In the genomic region with DNA sequence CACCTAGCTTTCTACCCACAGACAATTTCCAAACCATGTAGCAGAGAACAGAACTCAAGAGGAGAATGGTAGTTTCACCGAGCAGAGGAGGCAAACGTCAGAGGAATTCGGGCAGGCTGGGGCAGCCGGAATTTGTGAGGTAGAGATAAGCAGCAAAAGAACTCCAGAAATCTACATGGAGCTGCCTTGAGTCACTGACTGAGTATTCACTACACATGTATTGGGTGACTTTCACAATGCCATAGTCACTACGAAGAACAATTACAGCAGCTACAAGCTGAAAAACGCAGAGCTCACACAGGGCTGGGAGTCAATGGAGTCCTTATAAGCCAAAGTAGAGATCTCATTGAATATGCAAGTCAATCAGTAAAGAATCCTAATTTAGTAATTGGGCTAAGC, we compare ENCODE assay signal across 10 cellular contexts. TPM values are rescaled to one million over a fixed set of nuclear protein-coding genes. Genes with fewer than 3 reads are reported as not detected.
DNase-seq lines count a peak whose midpoint lies in the region; ATAC-seq and TF ChIP-seq lines count a peak whose summit lies in the region.
"Had no signal": no experiment of that assay in that cellular context is flagged by ENCODE, and none has a peak within 500 bp of the region (broad histone marks: within the 10 kb centered on the region; RNA-seq: fewer than 3 reads in every experiment).

No MANE protein-coding gene starts in this region.

- H3K4me1 Mint-ChIP-seq in progenitor cell of endocrine pancreas (ENCODE audit: low read depth) (peaks cover 51% of the 10 kb centered on the region), GM23338 (peaks cover 5% of the 10 kb centered on the region; the same call in 2 of the 3 replicates)

- H3K4me2 ChIP-seq in GM23338: no peak overlapping the region

- H3K27ac Mint-ChIP-seq in progenitor cell of endocrine pancreas: peak overlapping the region; percentile 92
- no peak overlapping the region for H3K27ac Mint-ChIP-seq in GM23338

- peaks cover 21% of the 10 kb centered on the region; the same call in 1 of the 2 replicates for H4K20me1 ChIP-seq in GM23338 (replicated peaks; ENCODE audit: insufficient read depth)

- H3K36me3 Mint-ChIP-seq in progenitor cell of endocrine pancreas (ENCODE audit: insufficient read depth) (peaks cover 4% of the 10 kb centered on the region), GM23338 (ENCODE audit: low read depth) (peaks cover 4% of the 10 kb centered on the region; the same call in 1 of the 3 replicates)

- H3K27ac ChIP-seq in GM23338 (ENCODE audit: low read depth): no peak overlapping the region

- no peaks in the 10 kb centered on the region for H3K4me1 ChIP-seq in GM23338 (ENCODE audit: insufficient read depth)

- H3K27me3 Mint-ChIP-seq in progenitor cell of endocrine pancreas (no peaks in the 10 kb centered on the region), GM23338 (ENCODE audit: insufficient read depth, low read depth, poor library complexity) (peaks cover 7% of the 10 kb centered on the region)

- H3K4me3 ChIP-seq in WI38 (ENCODE audit: low read depth, low read length): peak overlapping the region; percentile 46
- no peak overlapping the region for H3K4me3 ChIP-seq in GM23338

- H3K4me3 Mint-ChIP-seq in progenitor cell of endocrine pancreas (ENCODE audit: low read depth) (peak overlapping the region; percentile 1), GM23338 (no peak overlapping the region)

- peaks cover 74% of the 10 kb centered on the region for H3K79me2 ChIP-seq in GM23338 (replicated peaks; ENCODE audit: insufficient read depth)

- H3F3A ChIP-seq in GM23338 (replicated peaks; ENCODE audit: low read depth): no peaks in the 10 kb centered on the region

- DNase-seq in GM04504 (ENCODE audit: low read depth) (peak; percentile 63), glomerular endothelial cell (ENCODE audit: extremely low read depth, low read depth, low spot score) (peak; percentile 78), progenitor cell of endocrine pancreas (ENCODE audit: low spot score, unreplicated experiment) (no peak), NCI-H1092 (lab: John Stamatoyannopoulos, UW) (no peak), GM23338 (ENCODE audit: low spot score) (no peak)
- no peak for DNase-seq in central memory CD4-positive, alpha-beta T cell
- DNase-seq: activated CD4-positive, CD25-positive, alpha-beta regulatory T cell; stimulated activated naive CD4-positive, alpha-beta T cell had no signal

- H3K9me3 Mint-ChIP-seq in progenitor cell of endocrine pancreas (ENCODE audit: low read depth) (no peaks in the 10 kb centered on the region), GM23338 (no peaks in the 10 kb centered on the region)

- H3K9me2 ChIP-seq in GM23338 (ENCODE audit: insufficient read depth): no peaks in the 10 kb centered on the region

- no peak overlapping the region for H2AFZ ChIP-seq in GM23338

- TF ChIP-seq CTCF in WI38 (IDR thresholded peaks at IDR 0.05; ENCODE audit: low read depth, low read length): no peak
- no peak for TF ChIP-seq CTCF in progenitor cell of endocrine pancreas (IDR thresholded peaks at IDR 0.05; ENCODE audit: unreplicated experiment)
- no peak for TF ChIP-seq CTCF in GM23338 (conservative IDR thresholded peaks at IDR 0.05; ENCODE audit: low read depth in 2 of 2)

- H3K27me3 ChIP-seq in GM23338 (ENCODE audit: insufficient read depth): no peaks in the 10 kb centered on the region

- no peaks in the 10 kb centered on the region for H3K36me3 ChIP-seq in GM23338 (ENCODE audit: insufficient read depth)

- no peak for ATAC-seq in GM23338
- ATAC-seq in HG03097 (IDR thresholded peaks at IDR 0.05; ENCODE audit: low FRiP score, unreplicated experiment): no peak

TF ChIP-seq in GM23338, 12 proteins besides CTCF, POLR2A, EP300 and RAD21:
- no peak for TF ChIP-seq JUNB (IDR thresholded peaks at IDR 0.05; ENCODE audit: unreplicated experiment)
- TF ChIP-seq, protein P1, sequence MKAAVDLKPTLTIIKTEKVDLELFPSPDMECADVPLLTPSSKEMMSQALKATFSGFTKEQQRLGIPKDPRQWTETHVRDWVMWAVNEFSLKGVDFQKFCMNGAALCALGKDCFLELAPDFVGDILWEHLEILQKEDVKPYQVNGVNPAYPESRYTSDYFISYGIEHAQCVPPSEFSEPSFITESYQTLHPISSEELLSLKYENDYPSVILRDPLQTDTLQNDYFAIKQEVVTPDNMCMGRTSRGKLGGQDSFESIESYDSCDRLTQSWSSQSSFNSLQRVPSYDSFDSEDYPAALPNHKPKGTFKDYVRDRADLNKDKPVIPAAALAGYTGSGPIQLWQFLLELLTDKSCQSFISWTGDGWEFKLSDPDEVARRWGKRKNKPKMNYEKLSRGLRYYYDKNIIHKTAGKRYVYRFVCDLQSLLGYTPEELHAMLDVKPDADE (IDR thresholded peaks at IDR 0.05): no peak
- TF ChIP-seq STAT1 (IDR thresholded peaks at IDR 0.05; ENCODE audit: unreplicated experiment): no peak

RNA-seq across cellular contexts. Expression of gene CMC2, which starts 13.4 kb away (rescaled TPM):
- total RNA-seq in glomerular endothelial cell (51.9 and 56.7 TPM in 2 replicates), progenitor cell of endocrine pancreas (56.5 and 58.5 TPM in 2 replicates)
- 35.7 and 63.3 TPM in 2 replicates for total RNA-seq in GM23338 (2014; rRNA removed; shearing (Covaris generic))
- 211 and 241 TPM in 2 replicates for polyA plus RNA-seq in GM23338 (2016; fragmentation: Nextera tagmentation; extraction: Ambion mirVana)

RNA-seq across cellular contexts. Expression of gene CENPN, which starts 13.7 kb away (rescaled TPM):
- total RNA-seq in glomerular endothelial cell: 15.7 and 19.6 TPM in 2 replicates
- total RNA-seq in progenitor cell of endocrine pancreas: 25.8 and 27.4 TPM in 2 replicates
- 43.6 and 54.9 TPM in 2 replicates for total RNA-seq in GM23338 (2014; rRNA removed; shearing (Covaris generic))
- polyA plus RNA-seq in GM23338 (2016; fragmentation: Nextera tagmentation; extraction: Ambion mirVana): 59.0 and 80.8 TPM in 2 replicates

RNA-seq across cellular contexts. Expression of gene ATMIN, which starts 42.4 kb away (rescaled TPM):
- total RNA-seq in glomerular endothelial cell (29.6 and 30.3 TPM in 2 replicates), progenitor cell of endocrine pancreas (47.1 and 50.1 TPM in 2 replicates)
- total RNA-seq in GM23338 (2014; rRNA removed; shearing (Covaris generic)): 58.8 and 60.5 TPM in 2 replicates
- 20.6 and 22.0 TPM in 2 replicates for polyA plus RNA-seq in GM23338 (2016; fragmentation: Nextera tagmentation; extraction: Ambion mirVana)

Comparison
In these comparisons a context has a peak if more than half of its experiments do, and no peak if none do; other contexts are left out.
1. DNase-seq: peak in GM04504 (single experiment) and glomerular endothelial cell (single experiment); none in progenitor cell of endocrine pancreas (single experiment), central memory CD4-positive, alpha-beta T cell (single experiment), NCI-H1092 (single experiment) and GM23338 (single experiment).